ENCODE assay signal across 8 cellular contexts in genomic region chr14:95495538-95496025, GRCh38. TPM values are rescaled to one million over a fixed set of nuclear protein-coding genes. Genes with fewer than 3 reads are reported as not detected.
DNase-seq lines count a peak whose midpoint lies in the region; ATAC-seq and TF ChIP-seq lines count a peak whose summit lies in the region.

No MANE protein-coding gene starts in this region.

- TF ChIP-seq CTCF in GM06990 (IDR thresholded peaks at IDR 0.05; ENCODE audit: insufficient read depth, low read length, poor library complexity, severe bottlenecking) = no peak

- H3K9me3 ChIP-seq in mucosa of rectum (ENCODE audit: control insufficient read depth in 2 of 2, low read length in 2 of 2) = no peaks in the 10 kb centered on the region

- H3K9me3 Mint-ChIP-seq in activated CD8-positive, alpha-beta T cell treated with anti-CD3 and anti-CD28 coated beads, Interleukin-2, amount 10 ng/mL, durations not matched to agents 7 days and 5 days (ENCODE audit: insufficient read depth) = peaks cover 7% of the 10 kb centered on the region

- H3K4me1 Mint-ChIP-seq in activated CD8-positive, alpha-beta T cell treated with anti-CD3 and anti-CD28 coated beads, Interleukin-2, amount 10 ng/mL, durations not matched to agents 7 days and 5 days (ENCODE audit: low read depth) = peaks cover 65% of the 10 kb centered on the region

- peaks cover 56% of the 10 kb centered on the region for H3K36me3 Mint-ChIP-seq in activated CD8-positive, alpha-beta T cell treated with anti-CD3 and anti-CD28 coated beads, Interleukin-2, amount 10 ng/mL, durations not matched to agents 7 days and 5 days (ENCODE audit: low read depth)

- no peaks in the 10 kb centered on the region for H3K27me3 Mint-ChIP-seq in activated CD8-positive, alpha-beta T cell treated with anti-CD3 and anti-CD28 coated beads, Interleukin-2, amount 10 ng/mL, durations not matched to agents 7 days and 5 days (ENCODE audit: low read depth)

- H3K4me3 Mint-ChIP-seq in activated CD8-positive, alpha-beta T cell treated with anti-CD3 and anti-CD28 coated beads, Interleukin-2, amount 10 ng/mL, durations not matched to agents 7 days and 5 days = peak overlapping the region; percentile 18

- no peaks in the 10 kb centered on the region for H3K27me3 ChIP-seq in GM06990 (replicated peaks; ENCODE audit: control insufficient read depth, insufficient read depth, low read length)
- no peaks in the 10 kb centered on the region for H3K27me3 ChIP-seq in mucosa of rectum (ENCODE audit: control insufficient read depth in 2 of 2, insufficient read depth in 2 of 2, low read length in 2 of 2)

- POLR2A ChIA-PET in activated CD8-positive, alpha-beta T cell treated with anti-CD3 and anti-CD28 coated beads, Interleukin-2, amount 10 ng/mL, durations not matched to agents 7 days and 5 days (lab: Charles Lee) = interaction anchor here (0.6 to 3.3 kb wide), 8 partner anchors 9 to 28 kb away, joined by 3 to 22 read pairs (median 4); no protein-coding TSS in a partner anchor

- peak; percentile 83 for DNase-seq in GM06990 (ENCODE audit: extremely low read depth, insufficient read length)
- no peak for DNase-seq in activated CD8-positive, alpha-beta T cell treated with anti-CD3 and anti-CD28 coated beads, Interleukin-2, amount 10 ng/mL, durations not matched to agents 7 days and 5 days
- no peak for DNase-seq in RKO (ENCODE audit: low spot score)
- no peak for DNase-seq in NCI-H526 treated with DMSO at 0.1 percent for 48 hours (lab: John Stamatoyannopoulos, UW)
- no peak for DNase-seq in EL

- peaks cover 34 to 54% of the 10 kb centered on the region in 2 donors for H3K4me1 ChIP-seq in mucosa of rectum (ENCODE audit: control insufficient read depth in 2 of 2, insufficient read depth in 2 of 2, low read length in 2 of 2)

- H3K9ac ChIP-seq in mucosa of rectum (ENCODE audit: low read depth in 1 of 2, low read length in 2 of 2) = peak overlapping the region; percentile 22 to 27

- H3K4me3 ChIP-seq in GM06990 (replicated peaks; ENCODE audit: low read depth, low read length) = peak overlapping the region; percentile 6; the same call in 1 of the 2 replicates
- no peak overlapping the region for H3K4me3 ChIP-seq in mucosa of rectum (ENCODE audit: low read length in 2 of 2)

- peak overlapping the region; percentile 89 for H3K27ac Mint-ChIP-seq in activated CD8-positive, alpha-beta T cell treated with anti-CD3 and anti-CD28 coated beads, Interleukin-2, amount 10 ng/mL, durations not matched to agents 7 days and 5 days

- ATAC-seq in GM19438 (IDR thresholded peaks at IDR 0.05; ENCODE audit: low read depth, unreplicated experiment) = peak; percentile 65
- peak; percentile 79 for ATAC-seq in HG03439 (IDR thresholded peaks at IDR 0.05; ENCODE audit: unreplicated experiment)
- peak; percentile 32 for ATAC-seq in activated CD8-positive, alpha-beta T cell treated with anti-CD3 and anti-CD28 coated beads, Interleukin-2, amount 10 ng/mL, durations not matched to agents 7 days and 5 days

- H3K36me3 ChIP-seq in GM06990 (ENCODE audit: control insufficient read depth, insufficient read depth, low read length) = peaks cover 4% of the 10 kb centered on the region
- H3K36me3 ChIP-seq in mucosa of rectum (ENCODE audit: control insufficient read depth in 2 of 2, insufficient read depth in 2 of 2, low read length in 2 of 2) = no peaks in the 10 kb centered on the region

- CTCF ChIA-PET in activated CD8-positive, alpha-beta T cell treated with anti-CD3 and anti-CD28 coated beads, Interleukin-2, amount 10 ng/mL, durations not matched to agents 7 days and 5 days (lab: Charles Lee) = interaction anchor here (1.3 to 4.2 kb wide), 10 partner anchors 9 to 50 kb away, joined by 3 to 30 read pairs (median 7); partner anchors contain the start of gene SYNE3

- peak overlapping the region; percentile 71 to 73 for H3K27ac ChIP-seq in mucosa of rectum (ENCODE audit: low read depth in 2 of 2, low read length in 2 of 2)

RNA-seq across cellular contexts. Expression of gene SYNE3, which starts 20.9 kb away (rescaled TPM):
- total RNA-seq in activated CD8-positive, alpha-beta T cell treated with anti-CD3 and anti-CD28 coated beads, Interleukin-2, amount 10 ng/mL, durations not matched to agents 7 days and 5 days = 10 to 100 TPM; 91.5 TPM

RNA-seq across cellular contexts. Expression of gene GLRX5, which starts 39.3 kb away (rescaled TPM):
- total RNA-seq in activated CD8-positive, alpha-beta T cell treated with anti-CD3 and anti-CD28 coated beads, Interleukin-2, amount 10 ng/mL, durations not matched to agents 7 days and 5 days = 10 to 100 TPM; 52.8 to 54.6 TPM
